Comparison of ENCODE assay signal across 21 cellular contexts in the genomic region with DNA sequence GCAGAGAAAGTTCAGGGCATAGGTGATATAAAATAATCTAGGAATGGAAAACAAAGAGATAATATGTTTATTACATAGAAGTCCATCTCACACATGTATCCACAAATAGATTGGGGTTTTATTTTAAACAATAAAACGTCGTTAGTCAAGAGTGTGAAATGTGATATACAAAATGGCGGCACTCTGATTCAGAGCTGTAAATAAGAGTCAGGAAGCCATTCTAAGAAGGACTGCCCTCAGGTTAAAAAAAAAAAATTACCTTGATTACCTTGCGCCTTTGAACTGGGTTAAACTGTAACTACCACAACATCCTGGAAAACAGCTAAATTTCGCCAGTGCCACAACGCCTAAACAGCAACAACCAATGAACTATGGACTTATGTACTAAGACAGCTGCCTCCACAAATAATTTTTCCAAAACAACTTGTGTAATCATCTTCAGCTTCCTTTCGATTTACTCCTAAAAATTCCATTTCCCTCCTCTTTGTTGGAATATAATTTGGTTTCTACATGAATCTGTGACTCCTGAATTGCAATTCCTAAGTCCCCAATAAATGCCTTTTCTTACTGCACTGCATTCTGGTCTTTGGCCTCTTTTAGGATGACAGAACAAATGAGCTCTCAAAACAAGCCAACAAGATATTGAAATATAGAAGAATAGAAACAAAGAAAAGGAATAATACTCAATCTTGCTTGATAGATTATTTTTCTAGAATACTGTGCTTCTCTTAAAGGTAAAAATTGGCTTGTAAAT.
"Had no signal": no experiment of that assay in that cellular context is flagged by ENCODE, and none has a peak within 500 bp of the region (broad histone marks: within the 10 kb centered on the region; RNA-seq: fewer than 3 reads in every experiment).

No MANE protein-coding gene starts in this region.

- H3K36me3 ChIP-seq: colonic mucosa, gastrocnemius medialis, heart left ventricle, prostate gland, thoracic aorta, tibial nerve, upper lobe of left lung had no signal

- DNase-seq: colonic mucosa; effector CD8-positive, alpha-beta T cell; endodermal cell; foreskin fibroblast; gastrocnemius medialis; heart left ventricle; left colon; mesenchymal stem cell; naive thymus-derived CD4-positive, alpha-beta T cell; nucleus accumbens; right cardiac atrium; stimulated activated CD4-positive, alpha-beta T cell treated with anti-CD3 and anti-CD28 coated beads, Interleukin-15, amount 100 ng/mL, for 24 hours; stimulated activated CD4-positive, alpha-beta T cell treated with anti-CD3 and anti-CD28 coated beads, Interleukin-2, amount 100 ng/mL, for 48 hours; stimulated activated naive B cell treated with anti-CD40 and anti-IgM and Interleukin-4, amounts not matched to agents 10 μg/mL and 1 μg/mL and 100 μg/mL, for 72 hours; upper lobe of left lung had no signal

- H3K4me3 ChIP-seq: colonic mucosa, gastrocnemius medialis, heart left ventricle, hepatocyte, prostate gland, skin epidermis, thoracic aorta, tibial nerve, upper lobe of left lung had no signal

- H3K4me1 ChIP-seq: colonic mucosa, gastrocnemius medialis, heart left ventricle, prostate gland, tibial nerve, upper lobe of left lung had no signal

- H3K9me3 ChIP-seq: colonic mucosa, gastrocnemius medialis, heart left ventricle, prostate gland, thoracic aorta, tibial nerve, upper lobe of left lung had no signal

- ATAC-seq: esophagus mucosa; gastrocnemius medialis; heart left ventricle; left colon; naive thymus-derived CD4-positive, alpha-beta T cell; right cardiac atrium; stimulated activated naive B cell treated with anti-CD40 and anti-IgM and Interleukin-4, amounts not matched to agents 10 μg/mL and 1 μg/mL and 100 μg/mL, for 72 hours had no signal
